7 cellular contexts compared by ENCODE assay signal in genomic region chr6:35308543-35308942, GRCh38. TPM values are rescaled to one million over a fixed set of nuclear protein-coding genes. Genes with fewer than 3 reads are reported as not detected.
DNase-seq lines count a peak whose midpoint lies in the region; ATAC-seq and TF ChIP-seq lines count a peak whose summit lies in the region.
"Not testable (repeated sequence)": the region's sequence is repeated elsewhere in the genome, so short reads cannot be mapped to it uniquely, and the experiment has no call there.

No MANE protein-coding gene starts in this region.

- peaks cover 71 to 91% (median 84%) of the 10 kb centered on the region in 3 donors for H3K4me1 Mint-ChIP-seq in CD8-positive, alpha-beta memory T cell
- peaks cover 68% of the 10 kb centered on the region for H3K4me1 Mint-ChIP-seq in T-helper 2 cell treated with Interferon-gamma antibody and Interleukin-4, amounts not matched to agents 5 μg/mL and 100 μg/mL, for 36 hours (ENCODE audit: low read depth)
- peaks cover 81% of the 10 kb centered on the region for H3K4me1 Mint-ChIP-seq in activated CD4-positive, alpha-beta memory T cell treated with anti-CD3 and anti-CD28 coated beads, Interleukin-2, amount 10 ng/mL, durations not matched to agents 7 days and 5 days
- H3K4me1 Mint-ChIP-seq in activated T-helper 2 cell treated with anti-CD3 and anti-CD28 coated beads, Interferon-gamma antibody, Interleukin-2, Interleukin-4, amounts not matched to agents 10 μg/mL and 5 μg/mL and 100 μg/mL, durations not matched to agents 14 hours and 24 hours and 36 hours (ENCODE audit: low read depth), result peaks cover 68% of the 10 kb centered on the region
- peaks cover 71% of the 10 kb centered on the region for H3K4me1 Mint-ChIP-seq in dendritic cell treated with granulocyte-macrophage colony-stimulating factor and Interleukin-4, amounts not matched to agents 40 ng/mL and 50 ng/mL, for 4 days (ENCODE audit: low read depth)
- H3K4me1 Mint-ChIP-seq in naive thymus-derived CD8-positive, alpha-beta T cell, result peaks cover 49 to 87% (median 83%) of the 10 kb centered on the region in 4 donors
- H3K4me1 Mint-ChIP-seq in type B pancreatic cell (ENCODE audit: unreplicated experiment), result not testable (repeated sequence)

- peaks cover 0 to 77% (median 23%) of the 10 kb centered on the region in 3 donors for H3K36me3 Mint-ChIP-seq in CD8-positive, alpha-beta memory T cell
- peaks cover 69% of the 10 kb centered on the region for H3K36me3 Mint-ChIP-seq in T-helper 2 cell treated with Interferon-gamma antibody and Interleukin-4, amounts not matched to agents 5 μg/mL and 100 μg/mL, for 36 hours (ENCODE audit: low read depth)
- H3K36me3 Mint-ChIP-seq in activated CD4-positive, alpha-beta memory T cell treated with anti-CD3 and anti-CD28 coated beads, Interleukin-2, amount 10 ng/mL, durations not matched to agents 7 days and 5 days (ENCODE audit: low read depth), result peaks cover 79% of the 10 kb centered on the region
- peaks cover 73% of the 10 kb centered on the region for H3K36me3 Mint-ChIP-seq in activated T-helper 2 cell treated with anti-CD3 and anti-CD28 coated beads, Interferon-gamma antibody, Interleukin-2, Interleukin-4, amounts not matched to agents 10 μg/mL and 5 μg/mL and 100 μg/mL, durations not matched to agents 14 hours and 24 hours and 36 hours (ENCODE audit: low read depth)
- H3K36me3 Mint-ChIP-seq in dendritic cell treated with granulocyte-macrophage colony-stimulating factor and Interleukin-4, amounts not matched to agents 40 ng/mL and 50 ng/mL, for 4 days (ENCODE audit: low read depth), result peaks cover 96% of the 10 kb centered on the region
- H3K36me3 Mint-ChIP-seq in naive thymus-derived CD8-positive, alpha-beta T cell, result peaks cover 5 to 61% (median 26%) of the 10 kb centered on the region in 3 donors
- H3K36me3 Mint-ChIP-seq in type B pancreatic cell, result not testable (repeated sequence)

- H3K36me3 ChIP-seq in CD8-positive, alpha-beta memory T cell (ENCODE audit: insufficient read depth, low read length), result peaks cover 18% of the 10 kb centered on the region

- intact Hi-C loops in activated T-helper 2 cell treated with anti-CD3 and anti-CD28 coated beads, Interferon-gamma antibody, Interleukin-2, Interleukin-4, amounts not matched to agents 10 μg/mL and 5 μg/mL and 100 μg/mL, durations not matched to agents 14 hours and 24 hours and 36 hours (cut with micrococcal nuclease); dendritic cell treated with granulocyte-macrophage colony-stimulating factor and Interleukin-4, amounts not matched to agents 40 ng/mL and 50 ng/mL, for 4 days (cut with micrococcal nuclease): not testable (repeated sequence)

- not testable (repeated sequence) for H3K27me3 ChIP-seq in CD8-positive, alpha-beta memory T cell (ENCODE audit: insufficient read depth, low read length, poor library complexity, severe bottlenecking)

- CTCF ChIA-PET in CD8-positive, alpha-beta memory T cell (lab: Charles Lee), result interaction anchor here (1.6 to 4.4 kb wide), 2 partner anchors 11 kb away, joined by 3 to 28 read pairs; partner anchors contain the start of gene DEF6
- CTCF ChIA-PET in activated CD4-positive, alpha-beta memory T cell treated with anti-CD3 and anti-CD28 coated beads, Interleukin-2, amount 10 ng/mL, durations not matched to agents 7 days and 5 days (lab: Charles Lee), result interaction anchor here (1.2 to 4.3 kb wide), 2 partner anchors 11 to 18 kb away, joined by 3 to 34 read pairs; no protein-coding TSS in a partner anchor

- H3K27me3 Mint-ChIP-seq in CD8-positive, alpha-beta memory T cell; T-helper 2 cell treated with Interferon-gamma antibody and Interleukin-4, amounts not matched to agents 5 μg/mL and 100 μg/mL, for 36 hours (ENCODE audit: low read depth); activated CD4-positive, alpha-beta memory T cell treated with anti-CD3 and anti-CD28 coated beads, Interleukin-2, amount 10 ng/mL, durations not matched to agents 7 days and 5 days; activated T-helper 2 cell treated with anti-CD3 and anti-CD28 coated beads, Interferon-gamma antibody, Interleukin-2, Interleukin-4, amounts not matched to agents 10 μg/mL and 5 μg/mL and 100 μg/mL, durations not matched to agents 14 hours and 24 hours and 36 hours (ENCODE audit: low read depth); dendritic cell treated with granulocyte-macrophage colony-stimulating factor and Interleukin-4, amounts not matched to agents 40 ng/mL and 50 ng/mL, for 4 days; naive thymus-derived CD8-positive, alpha-beta T cell; type B pancreatic cell: not testable (repeated sequence)

- H3K9me3 Mint-ChIP-seq in CD8-positive, alpha-beta memory T cell; T-helper 2 cell treated with Interferon-gamma antibody and Interleukin-4, amounts not matched to agents 5 μg/mL and 100 μg/mL, for 36 hours; activated CD4-positive, alpha-beta memory T cell treated with anti-CD3 and anti-CD28 coated beads, Interleukin-2, amount 10 ng/mL, durations not matched to agents 7 days and 5 days; activated T-helper 2 cell treated with anti-CD3 and anti-CD28 coated beads, Interferon-gamma antibody, Interleukin-2, Interleukin-4, amounts not matched to agents 10 μg/mL and 5 μg/mL and 100 μg/mL, durations not matched to agents 14 hours and 24 hours and 36 hours; dendritic cell treated with granulocyte-macrophage colony-stimulating factor and Interleukin-4, amounts not matched to agents 40 ng/mL and 50 ng/mL, for 4 days; naive thymus-derived CD8-positive, alpha-beta T cell; type B pancreatic cell: not testable (repeated sequence)

- POLR2A ChIA-PET in CD8-positive, alpha-beta memory T cell (lab: Charles Lee), result interaction anchor here (0.9 kb wide), 1 partner anchor 10 kb away, joined by 3 read pairs; no protein-coding TSS in a partner anchor
- POLR2A ChIA-PET in activated CD4-positive, alpha-beta memory T cell treated with anti-CD3 and anti-CD28 coated beads, Interleukin-2, amount 10 ng/mL, durations not matched to agents 7 days and 5 days (lab: Charles Lee), result interaction anchor here (4.6 to 11.6 kb wide), 2 partner anchors 10 to 18 kb away, joined by 28 to 190 read pairs; partner anchors contain the start of gene DEF6
- POLR2A ChIA-PET in naive thymus-derived CD8-positive, alpha-beta T cell (lab: Charles Lee), result interaction anchor here (26.1 to 26.4 kb wide), 2 partner anchors 5 to 12 kb away, joined by 766 read pairs; partner anchors contain the start of gene DEF6

- peak overlapping the region in 4 of 7 donors; percentile 21 to 84 (median 44) for H3K4me3 Mint-ChIP-seq in CD8-positive, alpha-beta memory T cell
- H3K4me3 Mint-ChIP-seq in T-helper 2 cell treated with Interferon-gamma antibody and Interleukin-4, amounts not matched to agents 5 μg/mL and 100 μg/mL, for 36 hours; activated CD4-positive, alpha-beta memory T cell treated with anti-CD3 and anti-CD28 coated beads, Interleukin-2, amount 10 ng/mL, durations not matched to agents 7 days and 5 days; activated T-helper 2 cell treated with anti-CD3 and anti-CD28 coated beads, Interferon-gamma antibody, Interleukin-2, Interleukin-4, amounts not matched to agents 10 μg/mL and 5 μg/mL and 100 μg/mL, durations not matched to agents 14 hours and 24 hours and 36 hours (ENCODE audit: low read depth); dendritic cell treated with granulocyte-macrophage colony-stimulating factor and Interleukin-4, amounts not matched to agents 40 ng/mL and 50 ng/mL, for 4 days; type B pancreatic cell: not testable (repeated sequence)
- peak overlapping the region in 7 of 10 donors; percentile 25 to 88 (median 79) for H3K4me3 Mint-ChIP-seq in naive thymus-derived CD8-positive, alpha-beta T cell

- not testable (repeated sequence) for TF ChIP-seq CTCF in type B pancreatic cell (conservative IDR thresholded peaks at IDR 0.05)

- ATAC-seq in naive thymus-derived CD8-positive, alpha-beta T cell, result not testable (repeated sequence)

- peaks cover 89% of the 10 kb centered on the region for H3K4me1 ChIP-seq in CD8-positive, alpha-beta memory T cell (ENCODE audit: insufficient read depth, low read length)

- not testable (repeated sequence) for H3K9me3 ChIP-seq in CD8-positive, alpha-beta memory T cell (ENCODE audit: low read length)

- not testable (repeated sequence) for DNase-seq in CD8-positive, alpha-beta memory T cell; T-helper 2 cell treated with Interferon-gamma antibody and Interleukin-4, amounts not matched to agents 5 μg/mL and 100 μg/mL, for 36 hours (ENCODE audit: low spot score); activated CD4-positive, alpha-beta memory T cell treated with anti-CD3 and anti-CD28 coated beads, Interleukin-2, amount 10 ng/mL, durations not matched to agents 7 days and 5 days; activated T-helper 2 cell treated with anti-CD3 and anti-CD28 coated beads, Interferon-gamma antibody, Interleukin-2, Interleukin-4, amounts not matched to agents 10 μg/mL and 5 μg/mL and 100 μg/mL, durations not matched to agents 14 hours and 24 hours and 36 hours (ENCODE audit: low spot score); naive thymus-derived CD8-positive, alpha-beta T cell; type B pancreatic cell (ENCODE audit: extremely low spot score, unreplicated experiment)

- H3K4me3 ChIP-seq in CD8-positive, alpha-beta memory T cell (ENCODE audit: low read length), result not testable (repeated sequence)

- H3K27ac ChIP-seq in CD8-positive, alpha-beta memory T cell (ENCODE audit: low read depth, low read length), result not testable (repeated sequence)

- H3K27ac Mint-ChIP-seq in CD8-positive, alpha-beta memory T cell, result peak overlapping the region; percentile 96 to 99 (median 98)
- H3K27ac Mint-ChIP-seq in T-helper 2 cell treated with Interferon-gamma antibody and Interleukin-4, amounts not matched to agents 5 μg/mL and 100 μg/mL, for 36 hours, result peak overlapping the region; percentile 95
- H3K27ac Mint-ChIP-seq in activated CD4-positive, alpha-beta memory T cell treated with anti-CD3 and anti-CD28 coated beads, Interleukin-2, amount 10 ng/mL, durations not matched to agents 7 days and 5 days, result peak overlapping the region; percentile 98
- peak overlapping the region; percentile 93 for H3K27ac Mint-ChIP-seq in activated T-helper 2 cell treated with anti-CD3 and anti-CD28 coated beads, Interferon-gamma antibody, Interleukin-2, Interleukin-4, amounts not matched to agents 10 μg/mL and 5 μg/mL and 100 μg/mL, durations not matched to agents 14 hours and 24 hours and 36 hours
- H3K27ac Mint-ChIP-seq in dendritic cell treated with granulocyte-macrophage colony-stimulating factor and Interleukin-4, amounts not matched to agents 40 ng/mL and 50 ng/mL, for 4 days, result peak overlapping the region; percentile 41
- H3K27ac Mint-ChIP-seq in naive thymus-derived CD8-positive, alpha-beta T cell, result peak overlapping the region; percentile 97 to 100 (median 99)
- peak overlapping the region; percentile 37 for H3K27ac Mint-ChIP-seq in type B pancreatic cell

RNA-seq across cellular contexts. Expression of gene DEF6, which starts 10.9 kb away (rescaled TPM):
- total RNA-seq in CD8-positive, alpha-beta memory T cell, result 10 to 100 TPM; 71.2 to 73.0 TPM
- 183 TPM for polyA plus RNA-seq in CD8-positive, alpha-beta memory T cell
- total RNA-seq in activated CD4-positive, alpha-beta memory T cell treated with anti-CD3 and anti-CD28 coated beads, Interleukin-2, amount 10 ng/mL, durations not matched to agents 7 days and 5 days, result 100 to 1,000 TPM; 201 to 215 TPM
- 120 and 121 TPM in 2 replicates for total RNA-seq in activated T-helper 2 cell treated with anti-CD3 and anti-CD28 coated beads, Interferon-gamma antibody, Interleukin-2, Interleukin-4, amounts not matched to agents 10 μg/mL and 5 μg/mL and 100 μg/mL, durations not matched to agents 14 hours and 24 hours and 36 hours
- total RNA-seq in naive thymus-derived CD8-positive, alpha-beta T cell, result 100 to 1,000 TPM; 263 to 268 TPM
- polyA plus RNA-seq in naive thymus-derived CD8-positive, alpha-beta T cell, result 100 to 1,000 TPM in 2 of 3 donors, 10 to 100 TPM in 1; 93.7 to 196 (median 136) TPM
- 6.2 and 12.1 TPM in 2 replicates for total RNA-seq in type B pancreatic cell (ENCODE audit: low replicate concordance)

RNA-seq across cellular contexts. Expression of gene PPARD, which starts 33.8 kb away (rescaled TPM):
- total RNA-seq in CD8-positive, alpha-beta memory T cell, result 10 to 100 TPM; 14.8 to 16.2 TPM
- 7.7 TPM for polyA plus RNA-seq in CD8-positive, alpha-beta memory T cell
- 10 to 100 TPM; 23.1 to 23.4 TPM for total RNA-seq in activated CD4-positive, alpha-beta memory T cell treated with anti-CD3 and anti-CD28 coated beads, Interleukin-2, amount 10 ng/mL, durations not matched to agents 7 days and 5 days
- total RNA-seq in activated T-helper 2 cell treated with anti-CD3 and anti-CD28 coated beads, Interferon-gamma antibody, Interleukin-2, Interleukin-4, amounts not matched to agents 10 μg/mL and 5 μg/mL and 100 μg/mL, durations not matched to agents 14 hours and 24 hours and 36 hours, result 27.1 and 29.1 TPM in 2 replicates
- 10 to 100 TPM; 48.7 to 50.6 TPM for total RNA-seq in naive thymus-derived CD8-positive, alpha-beta T cell
- polyA plus RNA-seq in naive thymus-derived CD8-positive, alpha-beta T cell, result 10 to 100 TPM in 1 of 3 donors, 1 to 10 TPM in 2; 1.9 to 14.3 (median 5.5) TPM
- total RNA-seq in type B pancreatic cell (ENCODE audit: low replicate concordance), result 21.9 and 27.1 TPM in 2 replicates

RNA-seq across cellular contexts. Expression of gene ZNF76, which starts 49.0 kb away (rescaled TPM):
- total RNA-seq in CD8-positive, alpha-beta memory T cell, result 10 to 100 TPM; 31.3 to 35.2 TPM
- 33.6 TPM for polyA plus RNA-seq in CD8-positive, alpha-beta memory T cell
- 10 to 100 TPM; 42.6 to 42.7 TPM for total RNA-seq in activated CD4-positive, alpha-beta memory T cell treated with anti-CD3 and anti-CD28 coated beads, Interleukin-2, amount 10 ng/mL, durations not matched to agents 7 days and 5 days
- 37.5 and 39.8 TPM in 2 replicates for total RNA-seq in activated T-helper 2 cell treated with anti-CD3 and anti-CD28 coated beads, Interferon-gamma antibody, Interleukin-2, Interleukin-4, amounts not matched to agents 10 μg/mL and 5 μg/mL and 100 μg/mL, durations not matched to agents 14 hours and 24 hours and 36 hours
- 10 to 100 TPM; 94.7 to 96.8 TPM for total RNA-seq in naive thymus-derived CD8-positive, alpha-beta T cell
- polyA plus RNA-seq in naive thymus-derived CD8-positive, alpha-beta T cell, result 10 to 100 TPM; 22.1 to 35.9 (median 30.7) TPM
- total RNA-seq in type B pancreatic cell (ENCODE audit: low replicate concordance), result 25.3 and 37.3 TPM in 2 replicates

Comparison
In these comparisons a context has a peak if more than half of its experiments do, and no peak if none do; other contexts are left out.
1. H3K27ac Mint-ChIP-seq: peak in every context shown above with its lines; median percentile 99 in naive thymus-derived CD8-positive, alpha-beta T cell; 98 in CD8-positive, alpha-beta memory T cell; 98 in activated CD4-positive, alpha-beta memory T cell treated with anti-CD3 and anti-CD28 coated beads, Interleukin-2, amount 10 ng/mL, durations not matched to agents 7 days and 5 days; 95 in T-helper 2 cell treated with Interferon-gamma antibody and Interleukin-4, amounts not matched to agents 5 μg/mL and 100 μg/mL, for 36 hours; 93 in activated T-helper 2 cell treated with anti-CD3 and anti-CD28 coated beads, Interferon-gamma antibody, Interleukin-2, Interleukin-4, amounts not matched to agents 10 μg/mL and 5 μg/mL and 100 μg/mL, durations not matched to agents 14 hours and 24 hours and 36 hours; 41 in dendritic cell treated with granulocyte-macrophage colony-stimulating factor and Interleukin-4, amounts not matched to agents 40 ng/mL and 50 ng/mL, for 4 days; 37 in type B pancreatic cell.